ENCODE assay signal across 26 cellular contexts in genomic region chrX:134566506-134566905, GRCh38.
DNase-seq lines count a peak whose midpoint lies in the region; ATAC-seq, FAIRE-seq and TF ChIP-seq lines count a peak whose summit lies in the region.
"Had no signal": no experiment of that assay in that cellular context is flagged by ENCODE, and none has a peak within 500 bp of the region (broad histone marks: within the 10 kb centered on the region; RNA-seq: fewer than 3 reads in every experiment).

No MANE protein-coding gene starts in this region.

- no peak overlapping the region for H3K4me3 ChIP-seq in K562
- H3K4me3 ChIP-seq in fibroblast of pulmonary artery (replicated peaks; ENCODE audit: low read depth, low read length) = no peak overlapping the region
- H3K4me3 ChIP-seq: A549; BLaER1 treated with 17β-estradiol and CSF1 and Interleukin-3, amounts not matched to agents 10 nM and 100 nM; GM23338; HAP-1 had no signal

- no peak overlapping the region for H3K4me3 Mint-ChIP-seq in activated naive CD4-positive, alpha-beta T cell treated with anti-CD3 and anti-CD28 coated beads, Interleukin-2, amount 10 ng/mL, durations not matched to agents 7 days and 5 days
- no peak overlapping the region for H3K4me3 Mint-ChIP-seq in H9
- H3K4me3 Mint-ChIP-seq: CD14-positive monocyte; CD4-positive, alpha-beta T cell; CD8-positive, alpha-beta memory T cell; GM23338; HFFc6 had no signal

- WGBS in K562 (ENCODE audit: insufficient coverage, low coverage, missing lambda C conversion rate) = 17% methylated on average over 5 of the region's 5 CpGs
- no CpG with 5 or more reads among the region's 5 CpGs for WGBS in H9 (ENCODE audit: extremely low coverage, insufficient read length, low lambda C conversion rate)

- no peaks in the 10 kb centered on the region for H3K9me1 ChIP-seq in K562 (ENCODE audit: control insufficient read depth, insufficient read depth, low read length)

- POLR2A ChIA-PET in K562 (lab: Yijun Ruan, JAX) = no interaction called here

- H3K4me1 Mint-ChIP-seq in activated naive CD4-positive, alpha-beta T cell treated with anti-CD3 and anti-CD28 coated beads, Interleukin-2, amount 10 ng/mL, durations not matched to agents 7 days and 5 days = peaks cover 7% of the 10 kb centered on the region
- peaks cover 16 to 22% of the 10 kb centered on the region in 2 experiments for H3K4me1 Mint-ChIP-seq in H9
- H3K4me1 Mint-ChIP-seq: CD8-positive, alpha-beta memory T cell had no signal

- CTCF ChIA-PET in activated naive CD4-positive, alpha-beta T cell treated with anti-CD3 and anti-CD28 coated beads, Interleukin-2, amount 10 ng/mL, durations not matched to agents 7 days and 5 days (lab: Charles Lee) = no interaction called here
- CTCF ChIA-PET in K562 (lab: Yijun Ruan, JAX; ENCODE audit: low intra/inter-chr PET ratio) = no interaction called here

- H3K79me2 ChIP-seq in K562 (ENCODE audit: control insufficient read depth, insufficient read depth, low read length) = no peaks in the 10 kb centered on the region
- no peaks in the 10 kb centered on the region for H3K79me2 ChIP-seq in H9 (ENCODE audit: insufficient read depth, low read length)

- TF ChIP-seq POLR2A in GM12892 (IDR thresholded peaks at IDR 0.05; ENCODE audit: low read depth, low read length) (no peak), K562 (conservative IDR thresholded peaks at IDR 0.05) (no peak)

- no peak overlapping the region for H2BK12ac ChIP-seq in H9 (ENCODE audit: insufficient read length, low read depth, low read length)

- H3K23me2 ChIP-seq in H9 (ENCODE audit: insufficient read length, low read depth, low read length, poor library complexity, severe bottlenecking) = no peaks in the 10 kb centered on the region

- peaks cover 21% of the 10 kb centered on the region for H3K27me3 Mint-ChIP-seq in activated naive CD4-positive, alpha-beta T cell treated with anti-CD3 and anti-CD28 coated beads, Interleukin-2, amount 10 ng/mL, durations not matched to agents 7 days and 5 days
- no peaks in the 10 kb centered on the region for H3K27me3 Mint-ChIP-seq in H9 (ENCODE audit: low read depth)

- H2BK20ac ChIP-seq in H9 (ENCODE audit: low read depth, low read length, poor library complexity, severe bottlenecking) = no peak overlapping the region

- H4K91ac ChIP-seq in H9 (ENCODE audit: insufficient read length, low read depth, low read length) = no peak overlapping the region

- FAIRE-seq in GM12892 (lab: Jason Lieb, UNC) = peak; percentile 78
- peak; percentile 23 for FAIRE-seq in K562 (lab: Jason Lieb, UNC)
- FAIRE-seq: D721Med, GM12891, GM19239 had no signal

- no peak overlapping the region for H2BK120ac ChIP-seq in H9 (ENCODE audit: low read depth, low read length, poor library complexity, severe bottlenecking)

- no peak overlapping the region for H3K4ac ChIP-seq in H9 (ENCODE audit: low read depth, low read length)

- TF ChIP-seq CTCF in K562 (IDR thresholded peaks at IDR 0.05 in 2 of 3, conservative IDR thresholded peaks at IDR 0.05 in 1 of 3; ENCODE audit: insufficient read depth in 2 of 3, low read depth in 1 of 3, low read length in 3 of 3) = no peak
- TF ChIP-seq CTCF in fibroblast of pulmonary artery (IDR thresholded peaks at IDR 0.05; ENCODE audit: low read length, missing control alignments) = no peak
- no peak for TF ChIP-seq CTCF in H9 (conservative IDR thresholded peaks at IDR 0.05)

- H3K9me3 Mint-ChIP-seq in activated naive CD4-positive, alpha-beta T cell treated with anti-CD3 and anti-CD28 coated beads, Interleukin-2, amount 10 ng/mL, durations not matched to agents 7 days and 5 days = no peaks in the 10 kb centered on the region
- peaks cover 4 to 61% of the 10 kb centered on the region in 2 experiments; a peak in 3 of 5 replicates for H3K9me3 Mint-ChIP-seq in H9
- H3K9me3 Mint-ChIP-seq: CD4-positive, alpha-beta T cell; GM23338; HFFc6 had no signal

- H3K27me3 ChIP-seq in K562 (ENCODE audit: control insufficient read depth in 2 of 2, insufficient read depth in 2 of 2, low read length in 2 of 2) (no peaks in the 10 kb centered on the region; a peak in 1 of 5 replicates), H9 (ENCODE audit: insufficient read depth, low read length) (no peaks in the 10 kb centered on the region)
- H3K27me3 ChIP-seq: BE2C had no signal

- H3K27ac ChIP-seq in K562 (ENCODE audit: extremely low read depth, low read depth, low read length) = no peak overlapping the region
- H3K27ac ChIP-seq in H9 (ENCODE audit: insufficient read length, low read depth, low read length) = no peak overlapping the region
- H3K27ac ChIP-seq: BLaER1 treated with 17β-estradiol and CSF1 and Interleukin-3, amounts not matched to agents 10 nM and 100 nM had no signal

- H3K4me2 ChIP-seq in K562 (ENCODE audit: insufficient read depth, low read length) (no peak overlapping the region), H9 (ENCODE audit: insufficient read depth, insufficient read length, low read length) (no peak overlapping the region)
- H3K4me2 ChIP-seq: A549; BLaER1 treated with 17β-estradiol and CSF1 and Interleukin-3, amounts not matched to agents 10 nM and 100 nM; GM23338 had no signal

- no peaks in the 10 kb centered on the region for H3K36me3 ChIP-seq in K562 (ENCODE audit: control insufficient read depth, insufficient read depth, low read length)
- H3K36me3 ChIP-seq: BE2C; BLaER1 treated with 17β-estradiol and CSF1 and Interleukin-3, amounts not matched to agents 10 nM and 100 nM; HAP-1 had no signal

- intact Hi-C loops in K562 (cut with micrococcal nuclease) = no loop called here

- H3K27ac Mint-ChIP-seq in activated naive CD4-positive, alpha-beta T cell treated with anti-CD3 and anti-CD28 coated beads, Interleukin-2, amount 10 ng/mL, durations not matched to agents 7 days and 5 days = peak overlapping the region; percentile 14
- H3K27ac Mint-ChIP-seq in H9 = no peak overlapping the region
- H3K27ac Mint-ChIP-seq: CD14-positive monocyte; CD4-positive, alpha-beta T cell; CD8-positive, alpha-beta memory T cell; GM23338; HFFc6 had no signal

- H4K8ac ChIP-seq in H9 (replicated peaks; ENCODE audit: insufficient read length, low read depth, low read length) = no peak overlapping the region

- H2BK5ac ChIP-seq in H9 (ENCODE audit: insufficient read length, low read length) = no peak overlapping the region

- H3K9me3 ChIP-seq in K562 (replicated peaks; ENCODE audit: control insufficient read depth, insufficient read depth, low read depth, low read length) (no peaks in the 10 kb centered on the region), H9 (ENCODE audit: control insufficient read depth, low read depth, low read length) (no peaks in the 10 kb centered on the region)
- H3K9me3 ChIP-seq: A549, BE2C, HAP-1 had no signal

- H3K4me1 ChIP-seq in K562 (replicated peaks in 1 of 2; ENCODE audit: control insufficient read depth in 2 of 2, insufficient read depth in 2 of 2, low read length in 2 of 2) = peaks cover 0 to 19% of the 10 kb centered on the region in 2 experiments; a peak in 2 of 5 replicates
- 0 out of 2 replicates have a peak, but pooled peaks cover 2% of the 10 kb centered on the region for H3K4me1 ChIP-seq in H9 (ENCODE audit: insufficient read depth, low read length)
- H3K4me1 ChIP-seq: HAP-1 had no signal

- in situ Hi-C loops in K562 (cut with MboI) = no loop called here

- H3K79me1 ChIP-seq in H9 (ENCODE audit: insufficient read depth, low read depth, low read length, poor library complexity, severe bottlenecking) = no peaks in the 10 kb centered on the region

- no TSS peak for BruUV-seq in K562 (replicated peaks; lab: Mats Ljungman, UMichigan)

- no peak overlapping the region for H2AK5ac ChIP-seq in H9 (ENCODE audit: insufficient read length, low read length)

- H3T11ph ChIP-seq in H9 (ENCODE audit: low read length) = no peak overlapping the region

- H2AFZ ChIP-seq in K562 (ENCODE audit: low read depth, low read length) (peak overlapping the region; percentile 75), H9 (ENCODE audit: low read length) (no peak overlapping the region)
- H2AFZ ChIP-seq: GM23338 had no signal

- no peak for TF ChIP-seq EP300 in K562 (IDR thresholded peaks at IDR 0.05; ENCODE audit: low read length)

- H3K18ac ChIP-seq in H9 (ENCODE audit: insufficient read length, low read depth, low read length) = no peak overlapping the region

- DNase-seq in activated naive CD4-positive, alpha-beta T cell treated with anti-CD3 and anti-CD28 coated beads, Interleukin-2, amount 10 ng/mL, durations not matched to agents 7 days and 5 days = no peak
- no peak for DNase-seq in activated naive CD4-positive, alpha-beta T cell treated with Interleukin-2 at 50 U/mL for 16 hours
- DNase-seq in GM12892 (ENCODE audit: insufficient read length) (no peak), K562 (ENCODE audit: extremely low read depth in 1 of 4, low spot score in 3 of 4) (no peak), fibroblast of pulmonary artery (ENCODE audit: low read depth) (peak; percentile 7), H9 (no peak)
- DNase-seq: 8988T; ACHN; AML-193; BE2C; CD4-positive, alpha-beta T cell; CD8-positive, alpha-beta memory T cell; DMS 273 treated with DMSO at 0.1 percent for 48 hours; DMS79; GF-D8; HFFc6 had no signal

- ATAC-seq in K562 = no peak
- ATAC-seq in HG02973 (IDR thresholded peaks at IDR 0.05; ENCODE audit: unreplicated experiment) = no peak
- ATAC-seq in GM18519 (IDR thresholded peaks at IDR 0.05; ENCODE audit: low FRiP score, unreplicated experiment) = no peak
- ATAC-seq: A549, GM23338 had no signal

- H4K5ac ChIP-seq in H9 (ENCODE audit: insufficient read length, low read depth, low read length) = no peak overlapping the region

- no peak overlapping the region for H3K14ac ChIP-seq in H9 (ENCODE audit: insufficient read depth, low read length)

- no peak overlapping the region for H3K23ac ChIP-seq in H9 (ENCODE audit: insufficient read length, low read depth, low read length)

- H2BK15ac ChIP-seq in H9 (ENCODE audit: low read depth, low read length) = no peak overlapping the region

- no peak overlapping the region for H3K56ac ChIP-seq in H9 (ENCODE audit: insufficient read length, low read depth, low read length)

- no peak for TF ChIP-seq RAD21 in K562 (CRISPR knock-in tag; conservative IDR thresholded peaks at IDR 0.05 in 1 of 2, IDR thresholded peaks at IDR 0.05 in 1 of 2)

- H4K20me1 ChIP-seq in K562 (replicated peaks; ENCODE audit: control insufficient read depth, insufficient read depth, low read length) (no peaks in the 10 kb centered on the region), H9 (ENCODE audit: control insufficient read depth, insufficient read depth, insufficient read length) (no peaks in the 10 kb centered on the region)
- H4K20me1 ChIP-seq: BLaER1 treated with 17β-estradiol and CSF1 and Interleukin-3, amounts not matched to agents 10 nM and 100 nM had no signal

- no peaks in the 10 kb centered on the region for H3K36me3 Mint-ChIP-seq in activated naive CD4-positive, alpha-beta T cell treated with anti-CD3 and anti-CD28 coated beads, Interleukin-2, amount 10 ng/mL, durations not matched to agents 7 days and 5 days
- H3K36me3 Mint-ChIP-seq in H9 (ENCODE audit: insufficient read depth in 1 of 3, low read depth in 3 of 3) = peaks cover 0 to 3% (median 0%) of the 10 kb centered on the region in 3 experiments; a peak in 3 of 7 replicates
- H3K36me3 Mint-ChIP-seq: CD14-positive monocyte; CD8-positive, alpha-beta memory T cell had no signal

- H3K9ac ChIP-seq in K562 (ENCODE audit: insufficient read depth in 1 of 2, low read depth in 2 of 2, low read length in 2 of 2) = no peak overlapping the region
- H3K9ac ChIP-seq in H9 (ENCODE audit: extremely low read depth, insufficient read length, low read length) = no peak overlapping the region
- H3K9ac ChIP-seq: BLaER1 treated with 17β-estradiol and CSF1 and Interleukin-3, amounts not matched to agents 10 nM and 100 nM had no signal
